In genomic region chr6:43060034-43060754, GRCh38 we compare ENCODE assay signal across 8 cellular contexts. TPM values are rescaled to one million over a fixed set of nuclear protein-coding genes. Genes with fewer than 3 reads are reported as not detected.
DNase-seq lines count a peak whose midpoint lies in the region; ATAC-seq and TF ChIP-seq lines count a peak whose summit lies in the region.

No MANE protein-coding gene starts in this region.

- H3K27me3 ChIP-seq in CD4-positive, CD25-positive, alpha-beta regulatory T cell (ENCODE audit: control insufficient read depth, insufficient read depth, low read length) = no peaks in the 10 kb centered on the region
- no peaks in the 10 kb centered on the region for H3K27me3 ChIP-seq in stomach

- no peak for TF ChIP-seq EP300 in stomach (IDR thresholded peaks at IDR 0.05)

- peak overlapping the region; percentile 96 to 99 (median 98) for H3K27ac Mint-ChIP-seq in CD4-positive, CD25-positive, alpha-beta regulatory T cell
- H3K27ac Mint-ChIP-seq in IgD-negative memory B cell = peak overlapping the region; percentile 89 to 99 (median 98)

- peak overlapping the region; percentile 95 to 99 (median 96) for H3K4me3 Mint-ChIP-seq in CD4-positive, CD25-positive, alpha-beta regulatory T cell
- H3K4me3 Mint-ChIP-seq in IgD-negative memory B cell = peak overlapping the region; percentile 91 to 100 (median 98)

- H3K27ac ChIP-seq in CD4-positive, CD25-positive, alpha-beta regulatory T cell (ENCODE audit: insufficient read depth, low read length, poor library complexity, severe bottlenecking) = peak overlapping the region; percentile 84
- peak overlapping the region; percentile 90 to 94 (median 93) for H3K27ac ChIP-seq in stomach

- no peak for TF ChIP-seq CTCF in astrocyte of the cerebellum (IDR thresholded peaks at IDR 0.05; ENCODE audit: low read depth, low read length, missing control alignments)
- no peak for TF ChIP-seq CTCF in stomach (IDR thresholded peaks at IDR 0.05)

- TF ChIP-seq POLR2A in stomach (IDR thresholded peaks at IDR 0.05) = no peak

- peaks cover 31% of the 10 kb centered on the region for H3K36me3 Mint-ChIP-seq in CD4-positive, CD25-positive, alpha-beta regulatory T cell
- no peaks in the 10 kb centered on the region for H3K36me3 Mint-ChIP-seq in IgD-negative memory B cell

- H3K9me3 Mint-ChIP-seq in CD4-positive, CD25-positive, alpha-beta regulatory T cell = no peaks in the 10 kb centered on the region
- H3K9me3 Mint-ChIP-seq in IgD-negative memory B cell = no peaks in the 10 kb centered on the region

- DNase-seq in CD4-positive, CD25-positive, alpha-beta regulatory T cell = no peak
- DNase-seq in astrocyte of the cerebellum (ENCODE audit: low read depth) (no peak), iPS-NIHi7 (ENCODE audit: extremely low spot score) (peak; percentile 43), stomach (peak; percentile 79), NCI-H2171 treated with DMSO at 0.1 percent for 48 hours (lab: John Stamatoyannopoulos, UW) (no peak)

- in situ Hi-C loops in astrocyte of the cerebellum (cut with HindIII; ENCODE audit: low sequenced_read_pairs) = no loop called here

- H3K36me3 ChIP-seq in CD4-positive, CD25-positive, alpha-beta regulatory T cell (ENCODE audit: control insufficient read depth, insufficient read depth, low read length) = peaks cover 8% of the 10 kb centered on the region
- peaks cover 11 to 54% (median 53%) of the 10 kb centered on the region in 4 donors for H3K36me3 ChIP-seq in stomach

- intact Hi-C loops in stomach (cut with DNase I; ENCODE audit: low total_unique reads) = no loop called here

- WGBS in stomach, 5 donors = 3 to 9% (median 6%) methylated on average over 15 of the region's 15 CpGs

- no peaks in the 10 kb centered on the region for H3K9me3 ChIP-seq in CD4-positive, CD25-positive, alpha-beta regulatory T cell (ENCODE audit: control insufficient read depth in 2 of 2, low read length in 2 of 2)
- H3K9me3 ChIP-seq in stomach = no peaks in the 10 kb centered on the region

- no peak for ATAC-seq in CD4-positive, CD25-positive, alpha-beta regulatory T cell (ENCODE audit: low read depth in 2 of 2)
- ATAC-seq in GM18907 (IDR thresholded peaks at IDR 0.05; ENCODE audit: unreplicated experiment) (no peak), HG02981 (IDR thresholded peaks at IDR 0.05; ENCODE audit: unreplicated experiment) (no peak)

- peaks cover 7 to 56% (median 27%) of the 10 kb centered on the region in 4 donors for H3K4me1 Mint-ChIP-seq in CD4-positive, CD25-positive, alpha-beta regulatory T cell
- H3K4me1 Mint-ChIP-seq in IgD-negative memory B cell = peaks cover 24 to 32% (median 26%) of the 10 kb centered on the region in 3 donors

- peaks cover 4% of the 10 kb centered on the region for H3K27me3 Mint-ChIP-seq in CD4-positive, CD25-positive, alpha-beta regulatory T cell
- no peaks in the 10 kb centered on the region for H3K27me3 Mint-ChIP-seq in IgD-negative memory B cell

- peak overlapping the region; percentile 98 for H3K4me3 ChIP-seq in CD4-positive, CD25-positive, alpha-beta regulatory T cell (ENCODE audit: low read depth, low read length)
- H3K4me3 ChIP-seq in astrocyte of the cerebellum (ENCODE audit: low read depth, low read length) = peak overlapping the region; percentile 83
- peak overlapping the region; percentile 76 to 97 (median 90) for H3K4me3 ChIP-seq in stomach

- peaks cover 22% of the 10 kb centered on the region for H3K4me1 ChIP-seq in CD4-positive, CD25-positive, alpha-beta regulatory T cell (ENCODE audit: control insufficient read depth, insufficient read depth, low read length, poor library complexity, severe bottlenecking)
- H3K4me1 ChIP-seq in stomach = peaks cover 26 to 47% (median 43%) of the 10 kb centered on the region in 4 donors

RNA-seq across cellular contexts. Expression of gene KLC4, which starts 0.8 kb away (rescaled TPM):
- 33.5 TPM for total RNA-seq in CD4-positive, CD25-positive, alpha-beta regulatory T cell
- 10 to 100 TPM in 3 of 4 donors, 1 to 10 TPM in 1; 9.3 to 15.5 (median 12.6) TPM for polyA plus RNA-seq in CD4-positive, CD25-positive, alpha-beta regulatory T cell
- polyA plus RNA-seq in IgD-negative memory B cell = 10.2 TPM
- 100 to 1,000 TPM in 2 of 5 donors, 10 to 100 TPM in 3; 24.4 to 410 (median 61.1) TPM for total RNA-seq in stomach
- polyA plus RNA-seq in stomach = 10 to 100 TPM; 23.5 to 38.5 (median 31.1) TPM

RNA-seq across cellular contexts. Expression of gene MRPL2, which starts 1.0 kb away (rescaled TPM):
- total RNA-seq in CD4-positive, CD25-positive, alpha-beta regulatory T cell = 29.3 TPM
- 10 to 100 TPM; 45.2 to 52.6 (median 48.3) TPM for polyA plus RNA-seq in CD4-positive, CD25-positive, alpha-beta regulatory T cell
- polyA plus RNA-seq in IgD-negative memory B cell = 50.5 TPM
- total RNA-seq in stomach = 10 to 100 TPM in 2 of 5 donors, 1 to 10 TPM in 3; 3.5 to 28.1 (median 8.8) TPM
- 10 to 100 TPM; 40.0 to 74.8 (median 49.8) TPM for polyA plus RNA-seq in stomach

RNA-seq across cellular contexts. Expression of gene CUL7, which starts 6.5 kb away (rescaled TPM):
- total RNA-seq in CD4-positive, CD25-positive, alpha-beta regulatory T cell = 7.7 TPM
- 1 to 10 TPM; 2.1 to 3.5 (median 2.4) TPM for polyA plus RNA-seq in CD4-positive, CD25-positive, alpha-beta regulatory T cell
- 5.3 TPM for polyA plus RNA-seq in IgD-negative memory B cell
- total RNA-seq in stomach = 10 to 100 TPM in 4 of 5 donors, 1 to 10 TPM in 1; 9.9 to 26.1 (median 14.1) TPM
- polyA plus RNA-seq in stomach = 1 to 10 TPM; 4.4 to 5.9 (median 4.7) TPM

RNA-seq across cellular contexts. Expression of gene PTK7, which starts 15.9 kb away (rescaled TPM):
- total RNA-seq in CD4-positive, CD25-positive, alpha-beta regulatory T cell = 2.3 TPM
- under 1 TPM in 1 of 4 donors, not detected in 3; 0.25 TPM for polyA plus RNA-seq in CD4-positive, CD25-positive, alpha-beta regulatory T cell
- polyA plus RNA-seq in IgD-negative memory B cell (not detected), stomach (10 to 100 TPM in 2 of 3 donors, 1 to 10 TPM in 1; 4.0 to 31.1 (median 12.1) TPM)
- total RNA-seq in stomach = 10 to 100 TPM in 4 of 5 donors, 1 to 10 TPM in 1; 8.2 to 64.9 (median 28.8) TPM

RNA-seq across cellular contexts. Expression of gene RRP36, which starts 38.8 kb away (rescaled TPM):
- total RNA-seq in CD4-positive, CD25-positive, alpha-beta regulatory T cell = 33.3 TPM
- 10 to 100 TPM; 61.9 to 82.2 (median 71.6) TPM for polyA plus RNA-seq in CD4-positive, CD25-positive, alpha-beta regulatory T cell
- 54.8 TPM for polyA plus RNA-seq in IgD-negative memory B cell
- total RNA-seq in stomach = 10 to 100 TPM in 4 of 5 donors, 1 to 10 TPM in 1; 3.5 to 61.1 (median 37.1) TPM
- polyA plus RNA-seq in stomach = 10 to 100 TPM; 27.8 to 47.7 (median 39.6) TPM

Comparison
In these comparisons a context has a peak if more than half of its experiments do, and no peak if none do; other contexts are left out.
1. DNase-seq: peak in iPS-NIHi7 (single experiment) and stomach (single experiment); none in CD4-positive, CD25-positive, alpha-beta regulatory T cell (0 of 3), astrocyte of the cerebellum (single experiment) and NCI-H2171 treated with DMSO at 0.1 percent for 48 hours (single experiment).
2. Peak in every context shown above with its lines, with median percentiles within 50 percentile points of each other: H3K4me3 ChIP-seq.